30 cellular contexts compared by ENCODE assay signal in the genomic region with DNA sequence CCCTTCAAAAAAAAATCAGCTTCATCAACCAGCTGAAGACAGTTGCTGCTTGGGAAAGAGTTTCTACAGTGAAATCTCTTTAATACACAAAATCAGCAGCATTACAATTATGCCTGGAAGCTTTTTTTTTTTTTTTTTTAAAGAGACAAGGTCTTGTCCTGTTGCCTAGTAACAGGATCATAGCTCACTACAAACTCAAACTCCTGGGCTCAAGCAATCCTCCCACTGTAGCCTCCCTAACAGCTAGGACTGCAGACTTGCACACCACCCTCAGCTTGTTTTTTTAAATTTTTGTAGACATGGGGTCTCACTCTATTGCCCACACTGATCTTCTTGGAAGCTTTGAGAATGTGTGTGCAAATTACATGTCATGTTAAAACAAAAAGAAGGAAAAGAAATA.
"Had no signal": no experiment of that assay in that cellular context is flagged by ENCODE, and none has a peak within 500 bp of the region (broad histone marks: within the 10 kb centered on the region; RNA-seq: fewer than 3 reads in every experiment).

No MANE protein-coding gene starts in this region.

- H3K36me3 ChIP-seq: ascending aorta, breast epithelium, cardiac muscle cell, colonic mucosa had no signal

- H3K27ac Mint-ChIP-seq: activated CD4-positive, alpha-beta memory T cell treated with anti-CD3 and anti-CD28 coated beads for 36 hours; activated CD4-positive, alpha-beta T cell treated with anti-CD3 and anti-CD28 coated beads for 36 hours; activated CD4-positive, alpha-beta T cell treated with anti-CD3 and anti-CD28 coated beads, Interleukin-2, amount 10 ng/mL, durations not matched to agents 24 days and 14 days; activated CD8-positive, alpha-beta memory T cell treated with anti-CD3 and anti-CD28 coated beads, Interleukin-2, amount 10 ng/mL, durations not matched to agents 7 days and 5 days; activated CD8-positive, alpha-beta T cell treated with anti-CD3 and anti-CD28 coated beads, Interleukin-2, amount 10 ng/mL, durations not matched to agents 7 days and 5 days; activated naive CD4-positive, alpha-beta T cell treated with anti-CD3 and anti-CD28 coated beads, Interleukin-2, amount 10 ng/mL, durations not matched to agents 7 days and 5 days; activated naive CD4-positive, alpha-beta T cell treated with anti-CD3 and anti-CD28 coated beads, Interleukin-2, amount 50 U/mL, for 72 hours; activated naive CD8-positive, alpha-beta T cell treated with anti-CD3 and anti-CD28 coated beads, Interleukin-2, amount 10 ng/mL, durations not matched to agents 7 days and 5 days; activated T-cell treated with anti-CD3 and anti-CD28 coated beads, Interleukin-2, amount 50 U/mL, for 72 hours; T-cell; T-helper 1 cell treated with Interleukin-12 subunit alpha and Interleukin-12 subunit beta and Interleukin-4 antibody, amounts not matched to agents 30 μg/mL and 1 μg/mL, for 36 hours; T-helper 2 cell treated with Interferon-gamma antibody and Interleukin-4, amounts not matched to agents 5 μg/mL and 100 μg/mL, for 36 hours had no signal

- H3K9me3 Mint-ChIP-seq: activated CD4-positive, alpha-beta memory T cell treated with anti-CD3 and anti-CD28 coated beads for 36 hours; activated CD4-positive, alpha-beta T cell treated with anti-CD3 and anti-CD28 coated beads, Interleukin-2, amount 10 ng/mL, durations not matched to agents 24 days and 14 days; activated naive CD4-positive, alpha-beta T cell treated with anti-CD3 and anti-CD28 coated beads, Interleukin-2, amount 10 ng/mL, durations not matched to agents 7 days and 5 days; activated naive CD4-positive, alpha-beta T cell treated with anti-CD3 and anti-CD28 coated beads, Interleukin-2, amount 50 U/mL, for 72 hours; activated naive CD8-positive, alpha-beta T cell treated with anti-CD3 and anti-CD28 coated beads, Interleukin-2, amount 10 ng/mL, durations not matched to agents 7 days and 5 days; activated T-cell treated with anti-CD3 and anti-CD28 coated beads, Interleukin-2, amount 50 U/mL, for 72 hours; brain; T-cell; T-helper 1 cell treated with Interleukin-12 subunit alpha and Interleukin-12 subunit beta and Interleukin-4 antibody, amounts not matched to agents 30 μg/mL and 1 μg/mL, for 36 hours; T-helper 2 cell treated with Interferon-gamma antibody and Interleukin-4, amounts not matched to agents 5 μg/mL and 100 μg/mL, for 36 hours had no signal

- ATAC-seq: activated CD4-positive, alpha-beta T cell treated with anti-CD3 and anti-CD28 coated beads for 36 hours; activated CD8-positive, alpha-beta memory T cell treated with anti-CD3 and anti-CD28 coated beads, Interleukin-2, amount 10 ng/mL, durations not matched to agents 7 days and 5 days; activated CD8-positive, alpha-beta T cell treated with anti-CD3 and anti-CD28 coated beads, Interleukin-2, amount 10 ng/mL, durations not matched to agents 7 days and 5 days; activated naive CD4-positive, alpha-beta T cell treated with anti-CD3 and anti-CD28 coated beads, Interleukin-2, amount 50 U/mL, for 72 hours; activated T-cell treated with anti-CD3 and anti-CD28 coated beads, Interleukin-2, amount 50 U/mL, for 72 hours; T-cell had no signal

- H3K4me3 ChIP-seq: ascending aorta, breast epithelium, cardiac muscle cell, colonic mucosa had no signal

- H3K27me3 ChIP-seq: ascending aorta, breast epithelium, cardiac muscle cell, colonic mucosa had no signal

- H3K27me3 Mint-ChIP-seq: activated CD4-positive, alpha-beta memory T cell treated with anti-CD3 and anti-CD28 coated beads for 36 hours; activated CD4-positive, alpha-beta T cell treated with anti-CD3 and anti-CD28 coated beads for 36 hours had no signal

- H3K4me3 Mint-ChIP-seq: activated CD4-positive, alpha-beta memory T cell treated with anti-CD3 and anti-CD28 coated beads for 36 hours; activated CD4-positive, alpha-beta T cell treated with anti-CD3 and anti-CD28 coated beads for 36 hours; activated CD4-positive, alpha-beta T cell treated with anti-CD3 and anti-CD28 coated beads, Interleukin-2, amount 10 ng/mL, durations not matched to agents 24 days and 14 days; activated CD8-positive, alpha-beta memory T cell treated with anti-CD3 and anti-CD28 coated beads, Interleukin-2, amount 10 ng/mL, durations not matched to agents 7 days and 5 days; activated CD8-positive, alpha-beta T cell treated with anti-CD3 and anti-CD28 coated beads, Interleukin-2, amount 10 ng/mL, durations not matched to agents 7 days and 5 days; activated naive CD4-positive, alpha-beta T cell treated with anti-CD3 and anti-CD28 coated beads, Interleukin-2, amount 10 ng/mL, durations not matched to agents 7 days and 5 days; activated naive CD8-positive, alpha-beta T cell treated with anti-CD3 and anti-CD28 coated beads, Interleukin-2, amount 10 ng/mL, durations not matched to agents 7 days and 5 days; activated T-cell treated with anti-CD3 and anti-CD28 coated beads, Interleukin-2, amount 50 U/mL, for 72 hours; brain; T-cell; T-helper 1 cell treated with Interleukin-12 subunit alpha and Interleukin-12 subunit beta and Interleukin-4 antibody, amounts not matched to agents 30 μg/mL and 1 μg/mL, for 36 hours; T-helper 2 cell treated with Interferon-gamma antibody and Interleukin-4, amounts not matched to agents 5 μg/mL and 100 μg/mL, for 36 hours had no signal

- H3K36me3 Mint-ChIP-seq: activated CD4-positive, alpha-beta memory T cell treated with anti-CD3 and anti-CD28 coated beads for 36 hours; activated CD8-positive, alpha-beta memory T cell treated with anti-CD3 and anti-CD28 coated beads, Interleukin-2, amount 10 ng/mL, durations not matched to agents 7 days and 5 days; activated naive CD4-positive, alpha-beta T cell treated with anti-CD3 and anti-CD28 coated beads, Interleukin-2, amount 10 ng/mL, durations not matched to agents 7 days and 5 days; activated naive CD4-positive, alpha-beta T cell treated with anti-CD3 and anti-CD28 coated beads, Interleukin-2, amount 50 U/mL, for 72 hours; activated naive CD8-positive, alpha-beta T cell treated with anti-CD3 and anti-CD28 coated beads, Interleukin-2, amount 10 ng/mL, durations not matched to agents 7 days and 5 days; brain; T-cell had no signal

- H3K27ac ChIP-seq: ascending aorta, breast epithelium, cardiac muscle cell, colonic mucosa, epithelial cell of prostate had no signal

- H3K9me3 ChIP-seq: ascending aorta, breast epithelium, colonic mucosa had no signal

- H3K4me1 ChIP-seq: ascending aorta, breast epithelium, colonic mucosa had no signal

- H3K4me1 Mint-ChIP-seq: activated CD4-positive, alpha-beta T cell treated with anti-CD3 and anti-CD28 coated beads for 36 hours; activated CD4-positive, alpha-beta T cell treated with anti-CD3 and anti-CD28 coated beads, Interleukin-2, amount 10 ng/mL, durations not matched to agents 24 days and 14 days; activated CD8-positive, alpha-beta memory T cell treated with anti-CD3 and anti-CD28 coated beads, Interleukin-2, amount 10 ng/mL, durations not matched to agents 7 days and 5 days; activated naive CD4-positive, alpha-beta T cell treated with anti-CD3 and anti-CD28 coated beads, Interleukin-2, amount 10 ng/mL, durations not matched to agents 7 days and 5 days; activated naive CD8-positive, alpha-beta T cell treated with anti-CD3 and anti-CD28 coated beads, Interleukin-2, amount 10 ng/mL, durations not matched to agents 7 days and 5 days; T-cell had no signal

- DNase-seq: activated CD4-positive, alpha-beta memory T cell treated with anti-CD3 and anti-CD28 coated beads for 36 hours; activated CD4-positive, alpha-beta T cell treated with anti-CD3 and anti-CD28 coated beads for 36 hours; activated CD4-positive, alpha-beta T cell treated with anti-CD3 and anti-CD28 coated beads, Interleukin-2, amount 10 ng/mL, durations not matched to agents 24 days and 14 days; activated CD4-positive, CD25-positive, alpha-beta regulatory T cell; activated CD4-positive, CD25-positive, alpha-beta regulatory T cell treated with anti-CD3 and anti-CD28 coated beads, Interleukin-2, amount 50 U/mL, for 72 hours; activated CD8-positive, alpha-beta memory T cell treated with anti-CD3 and anti-CD28 coated beads, Interleukin-2, amount 10 ng/mL, durations not matched to agents 7 days and 5 days; activated CD8-positive, alpha-beta memory T cell treated with anti-CD3 and anti-CD28 coated beads, Interleukin-2, amount 50 U/mL, for 4 hours; activated CD8-positive, alpha-beta T cell treated with anti-CD3 and anti-CD28 coated beads, Interleukin-2, amount 10 ng/mL, durations not matched to agents 7 days and 5 days; activated gamma-delta T cell; activated naive CD4-positive, alpha-beta T cell; activated naive CD4-positive, alpha-beta T cell treated with anti-CD3 and anti-CD28 coated beads, Interleukin-2, amount 10 ng/mL, durations not matched to agents 7 days and 5 days; activated naive CD8-positive, alpha-beta T cell treated with anti-CD3 and anti-CD28 coated beads, Interleukin-2, amount 10 ng/mL, durations not matched to agents 7 days and 5 days; activated T-cell treated with anti-CD3 and anti-CD28 coated beads, Interleukin-2, amount 50 U/mL, for 1 hour; activated T-cell treated with anti-CD3 and anti-CD28 coated beads, Interleukin-2, amount 50 U/mL, for 72 hours; central memory CD4-positive, alpha-beta T cell; cerebellar nuclear complex; colonic mucosa; effector CD8-positive, alpha-beta T cell; foreskin fibroblast; head of caudate nucleus; T-cell; T1000 had no signal
